35 cellular contexts compared by ENCODE assay signal in the genomic region with DNA sequence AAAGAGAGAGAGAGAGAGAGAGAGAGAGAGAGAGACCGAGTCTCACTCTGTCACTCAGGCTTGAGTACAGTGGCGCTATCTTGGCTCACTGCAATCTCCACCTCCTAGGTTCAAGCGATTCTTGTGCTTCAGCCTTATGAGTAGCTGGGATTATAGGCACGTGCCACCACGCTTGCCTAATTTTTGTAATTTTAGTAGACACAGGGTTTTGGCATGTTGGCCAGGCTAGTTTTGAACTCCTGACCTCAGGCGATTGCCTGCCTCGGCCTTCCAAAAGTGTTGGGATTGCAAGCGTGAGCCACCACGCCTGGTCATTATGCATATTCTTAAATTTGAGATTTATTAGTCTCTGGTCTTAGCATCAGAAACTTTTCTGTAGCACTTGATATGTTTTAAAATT.
"Had no signal": no experiment of that assay in that cellular context is flagged by ENCODE, and none has a peak within 500 bp of the region (broad histone marks: within the 10 kb centered on the region; RNA-seq: fewer than 3 reads in every experiment).

No MANE protein-coding gene starts in this region.

- H3K4me2 ChIP-seq: KMS-11 had no signal

- DNase-seq: Karpas-422, Kasumi-1, KG1, MG63, MM.1S, MV-4-11, NCI-H1048, NCI-H1092, NCI-H1092 treated with DMSO at 0.1 percent for 48 hours, NCI-H1105, NCI-H1105 treated with DMSO at 0.1 percent for 48 hours, NCI-H1417, NCI-H1417 treated with DMSO at 0.1 percent for 48 hours, NCI-H1436, NCI-H1436 treated with DMSO at 0.1 percent for 48 hours, NCI-H146, NCI-H1694, NCI-H1694 treated with DMSO at 0.1 percent for 48 hours, NCI-H187, NCI-H187 treated with DMSO at 0.1 percent for 48 hours, NCI-H1930, NCI-H2029, NCI-H2029 treated with DMSO at 0.1 percent for 48 hours, NCI-H2081, NCI-H2081 treated with DMSO at 0.1 percent for 48 hours, NCI-H2107, NCI-H2171, NCI-H2171 treated with DMSO at 0.1 percent for 48 hours, NCI-H2227 treated with DMSO at 0.1 percent for 48 hours, NCI-H226, NCI-H345, NCI-H446, NCI-H446 treated with DMSO at 0.1 percent for 48 hours, NCI-H510A had no signal

- H3K9ac ChIP-seq: KMS-11 had no signal

- H3K4me3 ChIP-seq: MG63 had no signal

- H3K36me3 ChIP-seq: MG63 had no signal

- H3K27ac ChIP-seq: KMS-11 had no signal

- H3K27me3 ChIP-seq: MG63 had no signal

- H3K9me3 ChIP-seq: MG63 had no signal
